11 cellular contexts compared by ENCODE assay signal in the genomic region with DNA sequence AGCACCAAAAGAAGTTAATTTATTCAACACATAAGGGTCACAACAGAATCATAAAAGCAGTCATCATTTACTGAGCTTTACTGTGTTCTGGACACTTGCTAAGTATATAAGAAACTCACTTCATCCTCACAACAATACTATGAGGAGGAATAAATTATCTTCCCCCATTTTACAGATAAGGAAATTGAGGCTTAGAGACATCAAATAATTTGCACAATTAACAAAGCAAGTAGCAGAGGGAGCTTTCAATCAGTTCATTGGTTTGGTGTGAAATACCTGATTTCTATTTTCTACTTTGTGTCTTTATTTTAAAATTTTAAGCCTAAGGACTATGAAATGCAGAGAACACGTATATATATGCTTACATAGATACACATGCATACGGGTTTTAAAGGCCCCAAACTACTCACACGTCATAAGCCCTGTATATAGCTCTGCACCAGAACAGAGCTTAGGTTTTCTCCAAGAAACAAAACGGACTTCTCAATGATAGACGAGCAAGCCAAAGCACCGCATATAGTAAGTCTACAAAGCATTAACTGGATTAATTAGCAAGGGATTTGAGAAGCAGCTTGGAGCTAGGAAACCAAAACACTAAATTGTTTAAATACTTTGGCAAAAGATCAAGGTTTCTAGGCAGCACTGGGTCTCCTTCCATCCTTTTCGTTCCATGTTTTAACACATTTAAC.
DNase-seq lines count a peak whose midpoint lies in the region; ATAC-seq, FAIRE-seq and TF ChIP-seq lines count a peak whose summit lies in the region.
"Had no signal": no experiment of that assay in that cellular context is flagged by ENCODE, and none has a peak within 500 bp of the region (broad histone marks: within the 10 kb centered on the region; RNA-seq: fewer than 3 reads in every experiment).

No MANE protein-coding gene starts in this region.

- ATAC-seq in psoas muscle = no peak

- H3K4me1 ChIP-seq in psoas muscle = peaks cover 11% of the 10 kb centered on the region

- H3K36me3 ChIP-seq in psoas muscle (ENCODE audit: insufficient read depth in 1 of 2, low read depth in 1 of 2) = no peaks in the 10 kb centered on the region
- H3K36me3 ChIP-seq: brain microvascular endothelial cell, thyroid gland had no signal

- H3K27ac ChIP-seq in psoas muscle = no peak overlapping the region
- H3K27ac ChIP-seq: brain microvascular endothelial cell, esophagus squamous epithelium, thyroid gland had no signal

- DNase-seq in GF-D8 (lab: John Stamatoyannopoulos, UW) (peak; percentile 50), NCI-H524 treated with DMSO at 0.1 percent for 48 hours (lab: John Stamatoyannopoulos, UW) (peak; percentile 20), dermis microvascular lymphatic vessel endothelial cell (ENCODE audit: low read depth in 2 of 2) (peak; percentile 3 to 14), psoas muscle (no peak), GM12891 (ENCODE audit: insufficient read length, low spot score) (no peak), NCI-H146 treated with DMSO at 0.1 percent for 48 hours (lab: John Stamatoyannopoulos, UW; ENCODE audit: unreplicated experiment) (no peak)
- no peak for DNase-seq in stimulated activated CD4-positive, alpha-beta T cell treated with anti-CD3 and anti-CD28 coated beads, Interleukin-15, amount 100 ng/mL, for 24 hours
- DNase-seq: esophagus squamous epithelium, left cardiac atrium, thyroid gland had no signal

- FAIRE-seq in GM12891 (lab: Jason Lieb, UNC) = no peak

- no peak for TF ChIP-seq POLR2A in GM12891 (IDR thresholded peaks at IDR 0.05; ENCODE audit: low read depth, low read length)

- no peaks in the 10 kb centered on the region for H3K27me3 ChIP-seq in psoas muscle (ENCODE audit: insufficient read depth in 3 of 3, low read length in 2 of 3)
- H3K27me3 ChIP-seq: brain microvascular endothelial cell, esophagus squamous epithelium, thyroid gland had no signal

- WGBS in psoas muscle, 3 donors = 53 to 61% (median 58%) methylated on average over 7 of the region's 7 CpGs

- intact Hi-C loops in psoas muscle (cut with DNase I) = no loop called here

- H3K9me3 ChIP-seq in psoas muscle = peaks cover 4% of the 10 kb centered on the region
- H3K9me3 ChIP-seq: esophagus squamous epithelium, thyroid gland had no signal

- no peak for TF ChIP-seq CTCF in psoas muscle (IDR thresholded peaks at IDR 0.05)

- H3K4me3 ChIP-seq in psoas muscle = peak overlapping the region; percentile 6
- H3K4me3 ChIP-seq: thyroid gland had no signal

TF ChIP-seq in GM12891, 5 proteins besides CTCF, POLR2A, EP300 and RAD21:
- TF ChIP-seq SPI1 (IDR thresholded peaks at IDR 0.05; ENCODE audit: low read depth, low read length) = no peak
- no peak for TF ChIP-seq POLR2AphosphoS5 (IDR thresholded peaks at IDR 0.05; ENCODE audit: low read depth, low read length)
- TF ChIP-seq POU2F2 (IDR thresholded peaks at IDR 0.05; ENCODE audit: low read depth, low read length) = no peak
- TF ChIP-seq PAX5 (IDR thresholded peaks at IDR 0.05; ENCODE audit: insufficient read depth, low read length, severe bottlenecking) = no peak
- no peak for TF ChIP-seq TAF1 (IDR thresholded peaks at IDR 0.05; ENCODE audit: low read depth, low read length)

Comparison
In these comparisons a context has a peak if more than half of its experiments do, and no peak if none do; other contexts are left out.
1. DNase-seq: peak in GF-D8 (single experiment), NCI-H524 treated with DMSO at 0.1 percent for 48 hours (single experiment) and dermis microvascular lymphatic vessel endothelial cell (2 of 2); none in psoas muscle (0 of 2), GM12891 (single experiment), stimulated activated CD4-positive, alpha-beta T cell treated with anti-CD3 and anti-CD28 coated beads, Interleukin-15, amount 100 ng/mL, for 24 hours (single experiment) and NCI-H146 treated with DMSO at 0.1 percent for 48 hours (single experiment).